Comparison of ENCODE assay signal across 9 cellular contexts in genomic region chr10:48656928-48657327, GRCh38. TPM values are rescaled to one million over a fixed set of nuclear protein-coding genes. Genes with fewer than 3 reads are reported as not detected.
DNase-seq lines count a peak whose midpoint lies in the region; ATAC-seq and TF ChIP-seq lines count a peak whose summit lies in the region.
"Had no signal": no experiment of that assay in that cellular context is flagged by ENCODE, and none has a peak within 500 bp of the region (broad histone marks: within the 10 kb centered on the region; RNA-seq: fewer than 3 reads in every experiment).

No MANE protein-coding gene starts in this region.

- H3K4me1 Mint-ChIP-seq in central memory CD8-positive, alpha-beta T cell = peaks cover 10% of the 10 kb centered on the region
- H3K4me1 Mint-ChIP-seq in nephron = no peaks in the 10 kb centered on the region

- peak overlapping the region; percentile 65 for H3K4me3 ChIP-seq in BE2C (ENCODE audit: low read depth, low read length)
- H3K4me3 ChIP-seq in HL-60 (replicated peaks; ENCODE audit: insufficient read depth, low read length) = peak overlapping the region; percentile 40; the same call in 1 of the 2 replicates
- H3K4me3 ChIP-seq in brain microvascular endothelial cell (ENCODE audit: low read depth, low read length) = no peak overlapping the region

- H3K9me3 Mint-ChIP-seq in central memory CD8-positive, alpha-beta T cell = no peaks in the 10 kb centered on the region
- no peaks in the 10 kb centered on the region for H3K9me3 Mint-ChIP-seq in nephron

- H3K4me3 Mint-ChIP-seq in central memory CD8-positive, alpha-beta T cell = peak overlapping the region; percentile 65
- H3K4me3 Mint-ChIP-seq in nephron = peak overlapping the region in 2 of 3 experiments; percentile 75 to 88

- H3K27ac Mint-ChIP-seq in central memory CD8-positive, alpha-beta T cell (ENCODE audit: low read depth) = no peak overlapping the region
- H3K27ac Mint-ChIP-seq in nephron = no peak overlapping the region

- H3K36me3 Mint-ChIP-seq in central memory CD8-positive, alpha-beta T cell (ENCODE audit: insufficient read depth) = peaks cover 3% of the 10 kb centered on the region
- no peaks in the 10 kb centered on the region for H3K36me3 Mint-ChIP-seq in nephron (ENCODE audit: low read depth)

- in situ Hi-C loops in brain microvascular endothelial cell (cut with HindIII; ENCODE audit: low pct_ligation_motif_present, low sequenced_read_pairs) = no loop called here

- H3K36me3 ChIP-seq in BE2C (no peaks in the 10 kb centered on the region), brain microvascular endothelial cell (replicated peaks) (no peaks in the 10 kb centered on the region)

- H3K27me3 ChIP-seq in BE2C (peaks cover 12% of the 10 kb centered on the region; the same call in 1 of the 2 replicates), HL-60 (ENCODE audit: insufficient read depth, poor library complexity, severe bottlenecking) (peaks cover 6% of the 10 kb centered on the region), brain microvascular endothelial cell (replicated peaks) (no peaks in the 10 kb centered on the region)

- H3K4me1 ChIP-seq in BE2C = no peaks in the 10 kb centered on the region

- H3K27ac ChIP-seq in HL-60 (replicated peaks) = no peak overlapping the region
- no peak overlapping the region for H3K27ac ChIP-seq in brain microvascular endothelial cell

- ATAC-seq in central memory CD8-positive, alpha-beta T cell (replicated peaks; ENCODE audit: extremely low read depth, poor library complexity, severe bottlenecking) = no peak
- ATAC-seq in GM19023 (IDR thresholded peaks at IDR 0.05; ENCODE audit: unreplicated experiment) = no peak

- TF ChIP-seq CTCF in BE2C (IDR thresholded peaks at IDR 0.05; ENCODE audit: low read depth, low read length) (no peak), HL-60 (IDR thresholded peaks at IDR 0.05; ENCODE audit: insufficient read depth, low read length) (no peak), nephron (IDR thresholded peaks at IDR 0.05; ENCODE audit: unreplicated experiment in 3 of 3) (no peak), brain microvascular endothelial cell (IDR thresholded peaks at IDR 0.05; ENCODE audit: low read depth, low read length, missing control alignments) (no peak)

- DNase-seq in BE2C (no peak), HL-60 (ENCODE audit: low read depth in 1 of 2, low spot score in 1 of 2) (no peak), NCI-H524 treated with DMSO at 0.1 percent for 48 hours (lab: John Stamatoyannopoulos, UW) (no peak), mucosa of gallbladder (ENCODE audit: low spot score) (no peak), brain microvascular endothelial cell (no peak)
- DNase-seq in central memory CD8-positive, alpha-beta T cell (ENCODE audit: low spot score in 2 of 2) = no peak

- peaks cover 26% of the 10 kb centered on the region for H3K27me3 Mint-ChIP-seq in central memory CD8-positive, alpha-beta T cell
- peaks cover 64% of the 10 kb centered on the region for H3K27me3 Mint-ChIP-seq in nephron (ENCODE audit: low read depth)

- no peaks in the 10 kb centered on the region for H3K9me3 ChIP-seq in BE2C

RNA-seq across cellular contexts. Expression of gene WDFY4, which starts 27.7 kb away (rescaled TPM):
- not detected for polyA plus RNA-seq in BE2C (2012; ENCODE audit: insufficient read depth, insufficient read length, low read depth)
- 8.7 TPM for total RNA-seq in mucosa of gallbladder
- total RNA-seq: SK-MEL-5 had no signal

RNA-seq across cellular contexts. Expression of gene ARHGAP22, which starts 52.1 kb away (rescaled TPM):
- polyA plus RNA-seq in BE2C (2012; ENCODE audit: insufficient read depth, insufficient read length, low read depth) = 5.8 TPM
- 8.8 TPM for total RNA-seq in mucosa of gallbladder
